In genomic region chr10:78367751-78368150, GRCh38 we compare ENCODE assay signal across 16 cellular contexts.
DNase-seq lines count a peak whose midpoint lies in the region; TF ChIP-seq lines count a peak whose summit lies in the region.
"Had no signal": no experiment of that assay in that cellular context is flagged by ENCODE, and none has a peak within 500 bp of the region (broad histone marks: within the 10 kb centered on the region; RNA-seq: fewer than 3 reads in every experiment).

No MANE protein-coding gene starts in this region.

- no peaks in the 10 kb centered on the region for H3K36me3 ChIP-seq in mesenchymal stem cell (ENCODE audit: control insufficient read depth in 1 of 2, insufficient read depth in 2 of 2, low read depth in 1 of 2, low read length in 2 of 2)
- no peaks in the 10 kb centered on the region for H3K36me3 ChIP-seq in neuronal stem cell (replicated peaks in 1 of 2; ENCODE audit: control insufficient read depth in 2 of 2, insufficient read depth in 2 of 2, low read length in 2 of 2)
- no peaks in the 10 kb centered on the region for H3K36me3 ChIP-seq in smooth muscle cell (ENCODE audit: low read depth)
- no peaks in the 10 kb centered on the region for H3K36me3 ChIP-seq in OCI-LY7 (ENCODE audit: insufficient read depth, low read length)
- no peaks in the 10 kb centered on the region for H3K36me3 ChIP-seq in SK-N-SH (replicated peaks in 1 of 2; ENCODE audit: control insufficient read depth in 1 of 2, insufficient read depth in 2 of 2, low read length in 1 of 2)
- H3K36me3 ChIP-seq: BE2C had no signal

- no peaks in the 10 kb centered on the region for H3F3A ChIP-seq in smooth muscle cell (ENCODE audit: low read depth)
- H3F3A ChIP-seq in SK-N-SH (replicated peaks; ENCODE audit: insufficient read depth) = no peaks in the 10 kb centered on the region

- H3K27ac ChIP-seq in mesenchymal stem cell (ENCODE audit: low read length, poor library complexity, severe bottlenecking) = no peak overlapping the region
- no peak overlapping the region for H3K27ac ChIP-seq in neuronal stem cell (replicated peaks; ENCODE audit: low read length)
- H3K27ac ChIP-seq in smooth muscle cell (ENCODE audit: low read depth) = no peak overlapping the region
- H3K27ac ChIP-seq in OCI-LY7 (ENCODE audit: low read depth, low read length, poor library complexity, severe bottlenecking) = no peak overlapping the region
- no peak overlapping the region for H3K27ac ChIP-seq in SK-N-SH (ENCODE audit: low read depth in 2 of 2, low read length in 1 of 2)
- H3K27ac ChIP-seq: A549, C4-2B, GM23248 had no signal

- H4K20me1 ChIP-seq in smooth muscle cell (ENCODE audit: low read depth) (no peaks in the 10 kb centered on the region), OCI-LY7 (ENCODE audit: insufficient read depth, low read length) (no peaks in the 10 kb centered on the region), SK-N-SH (ENCODE audit: insufficient read depth) (no peaks in the 10 kb centered on the region)

- peak overlapping the region in 4 of 5 experiments; percentile 49 to 93 (median 72) for H3K27ac Mint-ChIP-seq in brain
- H3K27ac Mint-ChIP-seq: CD4-positive, alpha-beta memory T cell; H9 had no signal

- peaks cover 87% of the 10 kb centered on the region for H3K4me1 Mint-ChIP-seq in brain

- POLR2A ChIA-PET in OCI-LY7 (lab: Charles Lee) = no interaction called here
- POLR2A ChIA-PET in SK-N-SH (lab: Yijun Ruan, JAX) = no interaction called here

- TF ChIP-seq EP300 in SK-N-SH (IDR thresholded peaks at IDR 0.05; ENCODE audit: borderline replicate concordance in 1 of 2, low read depth in 1 of 2, low read length in 1 of 2) = no peak

- H4K8ac ChIP-seq in mesenchymal stem cell (ENCODE audit: low read length) (no peak overlapping the region), neuronal stem cell (ENCODE audit: low read depth, low read length) (no peak overlapping the region)

- H3K9me3 Mint-ChIP-seq in brain = peaks cover 0 to 4% (median 0%) of the 10 kb centered on the region in 5 experiments
- H3K9me3 Mint-ChIP-seq: H9 had no signal

- TF ChIP-seq CTCF in brain (conservative IDR thresholded peaks at IDR 0.05) (no peak), smooth muscle cell (IDR thresholded peaks at IDR 0.05; ENCODE audit: borderline replicate concordance, insufficient read depth, poor library complexity, severe bottlenecking) (no peak), OCI-LY7 (conservative IDR thresholded peaks at IDR 0.05; ENCODE audit: low read length) (no peak), SK-N-SH (IDR thresholded peaks at IDR 0.05) (no peak)

- no peak overlapping the region for H2AFZ ChIP-seq in mesenchymal stem cell (ENCODE audit: low read depth, low read length)
- H2AFZ ChIP-seq in neuronal stem cell (ENCODE audit: low read length) = no peak overlapping the region
- H2AFZ ChIP-seq in smooth muscle cell (ENCODE audit: low read depth) = peak overlapping the region; percentile 65
- no peak overlapping the region for H2AFZ ChIP-seq in OCI-LY7 (ENCODE audit: low read length)
- H2AFZ ChIP-seq in SK-N-SH (ENCODE audit: low read depth) = no peak overlapping the region
- H2AFZ ChIP-seq: GM23248 had no signal

- TF ChIP-seq RAD21 in SK-N-SH (IDR thresholded peaks at IDR 0.05; ENCODE audit: low read length) = no peak

- WGBS in mesenchymal stem cell = 86% methylated on average over 2 of the region's 2 CpGs
- WGBS in neuronal stem cell (ENCODE audit: extremely low coverage in 2 of 2, insufficient read length in 2 of 2, insufficient replicate concordance in 1 of 2), 2 donors = no CpG with 5 or more reads among the region's 2 CpGs
- 98% methylated on average over 2 of the region's 2 CpGs for WGBS in smooth muscle cell (ENCODE audit: low lambda C conversion rate)
- WGBS in SK-N-SH (ENCODE audit: low lambda C conversion rate) = 67% methylated on average over 1 of the region's 2 CpGs

- H3K4me1 ChIP-seq in mesenchymal stem cell (ENCODE audit: control insufficient read depth, insufficient read depth, low read depth, low read length) (peaks cover 3% of the 10 kb centered on the region), neuronal stem cell (ENCODE audit: control insufficient read depth in 2 of 2, insufficient read depth in 1 of 2, low read depth in 1 of 2, low read length in 2 of 2) (peaks cover 16 to 19% of the 10 kb centered on the region in 2 donors), smooth muscle cell (ENCODE audit: low read depth) (peaks cover 18% of the 10 kb centered on the region), OCI-LY7 (ENCODE audit: insufficient read depth, low read length, poor library complexity, severe bottlenecking) (no peaks in the 10 kb centered on the region), SK-N-SH (ENCODE audit: control insufficient read depth in 1 of 2, insufficient read depth in 2 of 2, low read depth in 1 of 2, low read length in 1 of 2) (peaks cover 0 to 25% of the 10 kb centered on the region in 2 experiments; a peak in 1 of 4 replicates)
- H3K4me1 ChIP-seq: A549 had no signal

- no peak overlapping the region for H3K4me3 Mint-ChIP-seq in brain
- H3K4me3 Mint-ChIP-seq: CD4-positive, alpha-beta memory T cell; H9 had no signal

- intact Hi-C loops in OCI-LY7 (cut with micrococcal nuclease; ENCODE audit: unreplicated experiment) = no loop called here

- no peaks in the 10 kb centered on the region for H3K79me2 ChIP-seq in smooth muscle cell (ENCODE audit: low read depth)
- H3K79me2 ChIP-seq in OCI-LY7 (ENCODE audit: insufficient read depth, low read depth, low read length) = no peaks in the 10 kb centered on the region
- no peaks in the 10 kb centered on the region for H3K79me2 ChIP-seq in SK-N-SH (ENCODE audit: insufficient read depth)

- H3K18ac ChIP-seq in mesenchymal stem cell (ENCODE audit: low read depth in 1 of 2, low read length in 2 of 2) (peak overlapping the region in 1 of 2 experiments; percentile 61), neuronal stem cell (ENCODE audit: low read length) (peak overlapping the region; percentile 5)

- no peak overlapping the region for H3K4me3 ChIP-seq in mesenchymal stem cell (ENCODE audit: insufficient read depth in 1 of 2, low read depth in 1 of 2, low read length in 2 of 2)
- no peak overlapping the region for H3K4me3 ChIP-seq in neuronal stem cell (ENCODE audit: low read length in 2 of 2)
- no peak overlapping the region for H3K4me3 ChIP-seq in smooth muscle cell
- no peak overlapping the region for H3K4me3 ChIP-seq in OCI-LY7 (ENCODE audit: low read depth, low read length, poor library complexity, severe bottlenecking)
- no peak overlapping the region for H3K4me3 ChIP-seq in SK-N-SH (ENCODE audit: low read depth in 2 of 2, low read length in 1 of 2)
- H3K4me3 ChIP-seq: A549, GM12878, GM23248 had no signal

- no peak overlapping the region for H2BK120ac ChIP-seq in mesenchymal stem cell (ENCODE audit: low read depth, low read length)
- H2BK120ac ChIP-seq in neuronal stem cell (ENCODE audit: low read depth, low read length) = no peak overlapping the region

- H3K4ac ChIP-seq in mesenchymal stem cell (ENCODE audit: low read depth in 1 of 2, low read length in 2 of 2) (no peak overlapping the region), neuronal stem cell (ENCODE audit: low read length) (no peak overlapping the region)

- H2BK12ac ChIP-seq in mesenchymal stem cell (ENCODE audit: low read length in 2 of 2) = peak overlapping the region; percentile 28 to 48
- H2BK12ac ChIP-seq in neuronal stem cell (ENCODE audit: low read length) = no peak overlapping the region

- H2AK5ac ChIP-seq in mesenchymal stem cell (ENCODE audit: low read length, severe bottlenecking) (no peak overlapping the region), neuronal stem cell (ENCODE audit: low read depth, low read length) (no peak overlapping the region)

- H3K27me3 Mint-ChIP-seq in brain = no peaks in the 10 kb centered on the region

- H3K9me3 ChIP-seq in mesenchymal stem cell (ENCODE audit: control insufficient read depth, low read length) (no peaks in the 10 kb centered on the region), neuronal stem cell (replicated peaks in 1 of 2; ENCODE audit: control insufficient read depth in 2 of 2, insufficient read depth in 1 of 2, low read depth in 1 of 2, low read length in 2 of 2) (no peaks in the 10 kb centered on the region), smooth muscle cell (replicated peaks; ENCODE audit: low read depth) (no peaks in the 10 kb centered on the region), OCI-LY7 (ENCODE audit: low read length) (no peaks in the 10 kb centered on the region), SK-N-SH (no peaks in the 10 kb centered on the region)
- H3K9me3 ChIP-seq: A549, BE2C had no signal

- no peak overlapping the region for H3K9ac ChIP-seq in mesenchymal stem cell (ENCODE audit: low read length)
- H3K9ac ChIP-seq in neuronal stem cell (ENCODE audit: low read depth, low read length, poor library complexity) = no peak overlapping the region
- H3K9ac ChIP-seq in smooth muscle cell (ENCODE audit: low read depth) = no peak overlapping the region
- no peak overlapping the region for H3K9ac ChIP-seq in SK-N-SH
- H3K9ac ChIP-seq: GM23248 had no signal

- H4K91ac ChIP-seq in mesenchymal stem cell (ENCODE audit: low read length) (peak overlapping the region; percentile 77), neuronal stem cell (ENCODE audit: low read depth, low read length, poor library complexity) (no peak overlapping the region)

- CTCF ChIA-PET in OCI-LY7 (lab: Charles Lee; ENCODE audit: unreplicated experiment) = no interaction called here
- CTCF ChIA-PET in SK-N-SH (lab: Yijun Ruan, JAX) = interaction anchor here (1.4 to 1.8 kb wide), 2 partner anchors 9 to 13 kb away, joined by 3 to 5 read pairs; no protein-coding TSS in a partner anchor

- no peak overlapping the region for H3K4me2 ChIP-seq in mesenchymal stem cell (ENCODE audit: low read length, poor library complexity, severe bottlenecking)
- H3K4me2 ChIP-seq in neuronal stem cell (ENCODE audit: insufficient read depth, low read length, poor library complexity, severe bottlenecking) = no peak overlapping the region
- H3K4me2 ChIP-seq in smooth muscle cell = no peak overlapping the region
- no peak overlapping the region for H3K4me2 ChIP-seq in OCI-LY7 (ENCODE audit: low read length)
- no peak overlapping the region for H3K4me2 ChIP-seq in SK-N-SH
- H3K4me2 ChIP-seq: A549 had no signal

- H2BK15ac ChIP-seq in mesenchymal stem cell (ENCODE audit: low read depth, poor library complexity, severe bottlenecking) (no peak overlapping the region), neuronal stem cell (ENCODE audit: low read length) (peak overlapping the region; percentile 16)

- H3K36me3 Mint-ChIP-seq in brain = no peaks in the 10 kb centered on the region
- H3K36me3 Mint-ChIP-seq: CD4-positive, alpha-beta memory T cell had no signal

- H3K14ac ChIP-seq in mesenchymal stem cell (ENCODE audit: low read length in 2 of 2) = peak overlapping the region in 1 of 2 experiments; percentile 53
- no peak overlapping the region for H3K14ac ChIP-seq in neuronal stem cell (ENCODE audit: low read length)

- H3K9me2 ChIP-seq in OCI-LY7 (ENCODE audit: insufficient read depth, low read length) (no peaks in the 10 kb centered on the region), SK-N-SH (no peaks in the 10 kb centered on the region)

- BruUV-seq in OCI-LY7 (replicated peaks; lab: Mats Ljungman, UMichigan) = no TSS peak

- H2BK5ac ChIP-seq in mesenchymal stem cell (ENCODE audit: low read depth, low read length, poor library complexity, severe bottlenecking) (no peak overlapping the region), neuronal stem cell (ENCODE audit: low read length) (no peak overlapping the region)

- DNase-seq in mesenchymal stem cell (no peak), neuronal stem cell (ENCODE audit: low spot score) (no peak), smooth muscle cell (lab: John Stamatoyannopoulos, UW; ENCODE audit: unreplicated experiment) (no peak), OCI-LY7 (ENCODE audit: low spot score) (no peak), HPDE6-E6E7 (ENCODE audit: extremely low spot score) (no peak), SK-N-SH (no peak), T-helper 2 cell (no peak)
- DNase-seq: BE2C; CD4-positive, alpha-beta memory T cell; DMS79; GM23248; H9 had no signal

- peaks cover 6 to 28% of the 10 kb centered on the region in 2 experiments for H3K27me3 ChIP-seq in mesenchymal stem cell (ENCODE audit: control insufficient read depth in 1 of 2, insufficient read depth in 1 of 2, low read length in 2 of 2)
- H3K27me3 ChIP-seq in neuronal stem cell (ENCODE audit: control insufficient read depth in 3 of 3, insufficient read depth in 3 of 3, low read depth in 1 of 3, low read length in 3 of 3) = peaks cover 0 to 4% (median 0%) of the 10 kb centered on the region in 3 experiments
- no peaks in the 10 kb centered on the region for H3K27me3 ChIP-seq in smooth muscle cell (ENCODE audit: low read depth)
- H3K27me3 ChIP-seq in SK-N-SH (ENCODE audit: insufficient read depth) = no peaks in the 10 kb centered on the region
- H3K27me3 ChIP-seq: BE2C had no signal

- H3K23ac ChIP-seq in mesenchymal stem cell (ENCODE audit: low read length in 2 of 2) (no peak overlapping the region), neuronal stem cell (ENCODE audit: low read depth, low read length, poor library complexity) (no peak overlapping the region)

- no peaks in the 10 kb centered on the region for H3K79me1 ChIP-seq in mesenchymal stem cell (replicated peaks; ENCODE audit: low read length, poor library complexity, severe bottlenecking)
- no peaks in the 10 kb centered on the region for H3K79me1 ChIP-seq in neuronal stem cell (ENCODE audit: low read depth, low read length)
